In genomic region chr1:27789511-27790154, GRCh38 we compare ENCODE assay signal across 12 cellular contexts. TPM values are rescaled to one million over a fixed set of nuclear protein-coding genes. Genes with fewer than 3 reads are reported as not detected.
DNase-seq lines count a peak whose midpoint lies in the region; ATAC-seq and TF ChIP-seq lines count a peak whose summit lies in the region.
"Had no signal": no experiment of that assay in that cellular context is flagged by ENCODE, and none has a peak within 500 bp of the region (broad histone marks: within the 10 kb centered on the region; RNA-seq: fewer than 3 reads in every experiment).

No MANE protein-coding gene starts in this region.

- H3K4me3 ChIP-seq in HL-60 (replicated peaks; ENCODE audit: insufficient read depth, low read length) (no peak overlapping the region), WERI-Rb-1 (ENCODE audit: low read depth, low read length) (no peak overlapping the region)

- ATAC-seq in left cardiac atrium (peak; percentile 82 to 83), sciatic nerve (peak; percentile 42)

- no peaks in the 10 kb centered on the region for H3K9me3 ChIP-seq in WERI-Rb-1 (ENCODE audit: severe bottlenecking)

- intact Hi-C loops in left cardiac atrium (cut with DNase I): no loop called here
- intact Hi-C loops in sciatic nerve (cut with DNase I): no loop called here

- no peaks in the 10 kb centered on the region for H3K27me3 ChIP-seq in HL-60 (ENCODE audit: insufficient read depth, poor library complexity, severe bottlenecking)
- no peaks in the 10 kb centered on the region for H3K27me3 ChIP-seq in WERI-Rb-1 (ENCODE audit: insufficient read depth, low read depth, severe bottlenecking)

- DNase-seq in HL-60 (ENCODE audit: low read depth in 1 of 2, low spot score in 1 of 2): peak in 1 of 2 experiments; percentile 35
- peak; percentile 47 for DNase-seq in WERI-Rb-1
- DNase-seq in left cardiac atrium: peak; percentile 48
- no peak for DNase-seq in sciatic nerve (ENCODE audit: low spot score)
- no peak for DNase-seq in NCI-H524 treated with DMSO at 0.1 percent for 48 hours (lab: John Stamatoyannopoulos, UW)
- no peak for DNase-seq in NCI-H69 (lab: John Stamatoyannopoulos, UW)
- DNase-seq in activated CD8-positive, alpha-beta memory T cell treated with anti-CD3 and anti-CD28 coated beads, Interleukin-2, amount 50 U/mL, for 48 hours: no peak
- no peak for DNase-seq in iPS-NIHi11 (ENCODE audit: low spot score)
- DNase-seq: DND-41; effector CD8-positive, alpha-beta T cell; naive B cell had no signal

- peak overlapping the region; percentile 31 for H3K27ac ChIP-seq in HL-60 (replicated peaks)
- peak overlapping the region; percentile 16; the same call in 1 of the 2 replicates for H3K27ac ChIP-seq in WERI-Rb-1
- H3K27ac ChIP-seq: KMS-11 had no signal

- peaks cover 30% of the 10 kb centered on the region for H3K36me3 ChIP-seq in WERI-Rb-1

- TF ChIP-seq CTCF in HL-60 (IDR thresholded peaks at IDR 0.05; ENCODE audit: insufficient read depth, low read length) (no peak), WERI-Rb-1 (IDR thresholded peaks at IDR 0.05; ENCODE audit: low read depth, low read length) (no peak)

RNA-seq across cellular contexts. Expression of gene STX12, which starts 16.6 kb away (rescaled TPM):
- total RNA-seq in left cardiac atrium (10 to 100 TPM; 30.5 to 46.6 TPM), sciatic nerve (72.2 TPM)

RNA-seq across cellular contexts. Expression of gene PPP1R8, which starts 40.9 kb away (rescaled TPM):
- total RNA-seq in left cardiac atrium (10 to 100 TPM; 25.0 TPM), sciatic nerve (32.5 TPM)

Comparison
In these comparisons a context has a peak if more than half of its experiments do, and no peak if none do; other contexts are left out.
1. DNase-seq: peak in WERI-Rb-1 (single experiment) and left cardiac atrium (single experiment); none in sciatic nerve (single experiment), NCI-H524 treated with DMSO at 0.1 percent for 48 hours (single experiment), NCI-H69 (single experiment), activated CD8-positive, alpha-beta memory T cell treated with anti-CD3 and anti-CD28 coated beads, Interleukin-2, amount 50 U/mL, for 48 hours (single experiment) and iPS-NIHi11 (single experiment).